ENCODE assay signal across 1 cellular context in the genomic region with DNA sequence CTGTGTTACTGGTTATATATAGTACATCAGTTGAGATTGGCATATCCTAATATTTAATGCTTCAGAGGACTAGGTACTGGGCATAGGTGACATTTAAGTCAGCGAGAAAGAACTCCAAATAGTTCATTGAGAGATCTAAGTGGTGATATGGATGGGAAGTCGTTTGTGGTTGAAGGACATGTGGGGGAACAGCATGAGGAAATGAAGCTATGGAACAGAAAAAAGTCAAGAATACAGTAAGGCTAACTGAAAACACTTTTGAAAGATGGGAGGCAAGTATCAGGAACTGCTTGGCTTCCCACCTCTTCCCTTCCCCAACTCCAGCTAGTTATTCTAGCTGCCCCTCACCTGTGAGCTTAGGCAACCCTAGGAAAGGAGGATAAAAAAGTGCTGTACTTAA.
TF ChIP-seq lines count a peak whose summit lies in the region.

No MANE protein-coding gene starts in this region.

TF ChIP-seq in GM23338, 12 proteins besides CTCF, POLR2A, EP300 and RAD21 (continued from another document):
- TF ChIP-seq, protein P1, sequence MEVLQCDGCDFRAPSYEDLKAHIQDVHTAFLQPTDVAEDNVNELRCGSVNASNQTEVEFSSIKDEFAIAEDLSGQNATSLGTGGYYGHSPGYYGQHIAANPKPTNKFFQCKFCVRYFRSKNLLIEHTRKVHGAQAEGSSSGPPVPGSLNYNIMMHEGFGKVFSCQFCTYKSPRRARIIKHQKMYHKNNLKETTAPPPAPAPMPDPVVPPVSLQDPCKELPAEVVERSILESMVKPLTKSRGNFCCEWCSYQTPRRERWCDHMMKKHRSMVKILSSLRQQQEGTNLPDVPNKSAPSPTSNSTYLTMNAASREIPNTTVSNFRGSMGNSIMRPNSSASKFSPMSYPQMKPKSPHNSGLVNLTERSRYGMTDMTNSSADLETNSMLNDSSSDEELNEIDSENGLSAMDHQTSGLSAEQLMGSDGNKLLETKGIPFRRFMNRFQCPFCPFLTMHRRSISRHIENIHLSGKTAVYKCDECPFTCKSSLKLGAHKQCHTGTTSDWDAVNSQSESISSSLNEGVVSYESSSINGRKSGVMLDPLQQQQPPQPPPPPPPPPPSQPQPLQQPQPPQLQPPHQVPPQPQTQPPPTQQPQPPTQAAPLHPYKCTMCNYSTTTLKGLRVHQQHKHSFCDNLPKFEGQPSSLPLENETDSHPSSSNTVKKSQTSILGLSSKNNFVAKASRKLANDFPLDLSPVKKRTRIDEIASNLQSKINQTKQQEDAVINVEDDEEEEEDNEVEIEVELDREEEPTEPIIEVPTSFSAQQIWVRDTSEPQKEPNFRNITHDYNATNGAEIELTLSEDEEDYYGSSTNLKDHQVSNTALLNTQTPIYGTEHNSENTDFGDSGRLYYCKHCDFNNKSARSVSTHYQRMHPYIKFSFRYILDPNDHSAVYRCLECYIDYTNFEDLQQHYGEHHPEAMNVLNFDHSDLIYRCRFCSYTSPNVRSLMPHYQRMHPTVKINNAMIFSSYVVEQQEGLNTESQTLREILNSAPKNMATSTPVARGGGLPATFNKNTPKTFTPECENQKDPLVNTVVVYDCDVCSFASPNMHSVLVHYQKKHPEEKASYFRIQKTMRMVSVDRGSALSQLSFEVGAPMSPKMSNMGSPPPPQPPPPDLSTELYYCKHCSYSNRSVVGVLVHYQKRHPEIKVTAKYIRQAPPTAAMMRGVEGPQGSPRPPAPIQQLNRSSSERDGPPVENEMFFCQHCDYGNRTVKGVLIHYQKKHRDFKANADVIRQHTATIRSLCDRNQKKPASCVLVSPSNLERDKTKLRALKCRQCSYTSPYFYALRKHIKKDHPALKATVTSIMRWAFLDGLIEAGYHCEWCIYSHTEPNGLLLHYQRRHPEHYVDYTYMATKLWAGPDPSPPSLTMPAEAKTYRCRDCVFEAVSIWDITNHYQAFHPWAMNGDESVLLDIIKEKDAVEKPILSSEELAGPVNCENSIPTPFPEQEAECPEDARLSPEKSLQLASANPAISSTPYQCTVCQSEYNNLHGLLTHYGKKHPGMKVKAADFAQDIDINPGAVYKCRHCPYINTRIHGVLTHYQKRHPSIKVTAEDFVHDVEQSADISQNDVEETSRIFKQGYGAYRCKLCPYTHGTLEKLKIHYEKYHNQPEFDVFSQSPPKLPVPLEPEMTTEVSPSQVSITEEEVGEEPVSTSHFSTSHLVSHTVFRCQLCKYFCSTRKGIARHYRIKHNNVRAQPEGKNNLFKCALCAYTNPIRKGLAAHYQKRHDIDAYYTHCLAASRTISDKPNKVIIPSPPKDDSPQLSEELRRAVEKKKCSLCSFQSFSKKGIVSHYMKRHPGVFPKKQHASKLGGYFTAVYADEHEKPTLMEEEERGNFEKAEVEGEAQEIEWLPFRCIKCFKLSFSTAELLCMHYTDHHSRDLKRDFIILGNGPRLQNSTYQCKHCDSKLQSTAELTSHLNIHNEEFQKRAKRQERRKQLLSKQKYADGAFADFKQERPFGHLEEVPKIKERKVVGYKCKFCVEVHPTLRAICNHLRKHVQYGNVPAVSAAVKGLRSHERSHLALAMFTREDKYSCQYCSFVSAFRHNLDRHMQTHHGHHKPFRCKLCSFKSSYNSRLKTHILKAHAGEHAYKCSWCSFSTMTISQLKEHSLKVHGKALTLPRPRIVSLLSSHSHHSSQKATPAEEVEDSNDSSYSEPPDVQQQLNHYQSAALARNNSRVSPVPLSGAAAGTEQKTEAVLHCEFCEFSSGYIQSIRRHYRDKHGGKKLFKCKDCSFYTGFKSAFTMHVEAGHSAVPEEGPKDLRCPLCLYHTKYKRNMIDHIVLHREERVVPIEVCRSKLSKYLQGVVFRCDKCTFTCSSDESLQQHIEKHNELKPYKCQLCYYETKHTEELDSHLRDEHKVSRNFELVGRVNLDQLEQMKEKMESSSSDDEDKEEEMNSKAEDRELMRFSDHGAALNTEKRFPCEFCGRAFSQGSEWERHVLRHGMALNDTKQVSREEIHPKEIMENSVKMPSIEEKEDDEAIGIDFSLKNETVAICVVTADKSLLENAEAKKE (CRISPR knock-in tag; IDR thresholded peaks at IDR 0.05): no peak
- no peak for TF ChIP-seq CREB1 (CRISPR knock-in tag; IDR thresholded peaks at IDR 0.05; ENCODE audit: low read depth)
- no peak for TF ChIP-seq ZNF331 (CRISPR knock-in tag; IDR thresholded peaks at IDR 0.05; ENCODE audit: low read depth)
- TF ChIP-seq ZNF114 (CRISPR knock-in tag; IDR thresholded peaks at IDR 0.05): no peak
- TF ChIP-seq, protein P2, sequence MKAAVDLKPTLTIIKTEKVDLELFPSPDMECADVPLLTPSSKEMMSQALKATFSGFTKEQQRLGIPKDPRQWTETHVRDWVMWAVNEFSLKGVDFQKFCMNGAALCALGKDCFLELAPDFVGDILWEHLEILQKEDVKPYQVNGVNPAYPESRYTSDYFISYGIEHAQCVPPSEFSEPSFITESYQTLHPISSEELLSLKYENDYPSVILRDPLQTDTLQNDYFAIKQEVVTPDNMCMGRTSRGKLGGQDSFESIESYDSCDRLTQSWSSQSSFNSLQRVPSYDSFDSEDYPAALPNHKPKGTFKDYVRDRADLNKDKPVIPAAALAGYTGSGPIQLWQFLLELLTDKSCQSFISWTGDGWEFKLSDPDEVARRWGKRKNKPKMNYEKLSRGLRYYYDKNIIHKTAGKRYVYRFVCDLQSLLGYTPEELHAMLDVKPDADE (IDR thresholded peaks at IDR 0.05): no peak
- TF ChIP-seq NANOG (IDR thresholded peaks at IDR 0.05; ENCODE audit: borderline replicate concordance): no peak
- no peak for TF ChIP-seq EZH2 (IDR thresholded peaks at IDR 0.05; ENCODE audit: low read depth, unreplicated experiment)
- TF ChIP-seq STAT1 (IDR thresholded peaks at IDR 0.05; ENCODE audit: unreplicated experiment): no peak
TF ChIP-seq in GM23338: peak in this region for 0.
